Comparison of ENCODE assay signal across 12 cellular contexts in genomic region chr7:132666076-132666775, GRCh38.
DNase-seq lines count a peak whose midpoint lies in the region; ATAC-seq, FAIRE-seq and TF ChIP-seq lines count a peak whose summit lies in the region.
"Had no signal": no experiment of that assay in that cellular context is flagged by ENCODE, and none has a peak within 500 bp of the region (broad histone marks: within the 10 kb centered on the region; RNA-seq: fewer than 3 reads in every experiment).

No MANE protein-coding gene starts in this region.

- no peak for FAIRE-seq in pancreas (lab: Jason Lieb, UNC)
- FAIRE-seq: islet of Langerhans had no signal

- no peak for DNase-seq in activated T-cell treated with anti-CD3 and anti-CD28 coated beads, Interleukin-2, amount 50 U/mL, for 4 hours
- DNase-seq in activated T-cell treated with anti-CD3 and anti-CD28 coated beads, Interleukin-2, amount 50 U/mL, for 1 hour: no peak
- DNase-seq in PC-9 (peak in 1 of 2 experiments; percentile 20), cardiac fibroblast (ENCODE audit: low read depth in 2 of 2) (peak; percentile 6 to 33), pancreas (no peak), Karpas-422 (no peak), caudate nucleus (lab: John Stamatoyannopoulos, UW) (no peak)
- DNase-seq: endodermal cell had no signal

- H3K79me2 ChIP-seq in PC-9 (ENCODE audit: low read depth) (no peaks in the 10 kb centered on the region), Karpas-422 (ENCODE audit: low read length) (no peaks in the 10 kb centered on the region)
- H3K79me2 ChIP-seq: parathyroid adenoma had no signal

- peak; percentile 79 to 84 for ATAC-seq in activated T-cell treated with anti-CD3 and anti-CD28 coated beads, Interleukin-2, amount 50 U/mL, for 4 hours
- ATAC-seq in pancreas (peak in 3 of 4 donors; percentile 40 to 70 (median 59)), GM18519 (IDR thresholded peaks at IDR 0.05; ENCODE audit: low FRiP score, unreplicated experiment) (no peak)

- no peaks in the 10 kb centered on the region for H3F3A ChIP-seq in PC-9 (ENCODE audit: insufficient read depth, low read depth)

- no peaks in the 10 kb centered on the region for H3K36me3 ChIP-seq in PC-9 (ENCODE audit: low read depth)
- H3K36me3 ChIP-seq in pancreas: no peaks in the 10 kb centered on the region
- H3K36me3 ChIP-seq in Karpas-422 (ENCODE audit: insufficient read depth, low read length): no peaks in the 10 kb centered on the region
- H3K36me3 ChIP-seq: vagina had no signal

- no peak overlapping the region for H3K4me3 ChIP-seq in PC-9
- H3K4me3 ChIP-seq in cardiac fibroblast (replicated peaks in 1 of 2; ENCODE audit: low read depth in 2 of 2, low read length in 2 of 2): no peak overlapping the region
- H3K4me3 ChIP-seq in pancreas: no peak overlapping the region
- H3K4me3 ChIP-seq in Karpas-422 (ENCODE audit: low read length): no peak overlapping the region
- H3K4me3 ChIP-seq: vagina had no signal

- H3K4me3 Mint-ChIP-seq in activated T-cell treated with anti-CD3 and anti-CD28 coated beads, Interleukin-2, amount 50 U/mL, for 4 hours: peak overlapping the region; percentile 5
- H3K4me3 Mint-ChIP-seq: endodermal cell had no signal

- H3K36me3 Mint-ChIP-seq in activated T-cell treated with anti-CD3 and anti-CD28 coated beads, Interleukin-2, amount 50 U/mL, for 4 hours (ENCODE audit: insufficient read depth): no peaks in the 10 kb centered on the region

- H3K9ac ChIP-seq in Karpas-422 (ENCODE audit: low read length): no peak overlapping the region
- H3K9ac ChIP-seq: parathyroid adenoma had no signal

- peaks cover 3% of the 10 kb centered on the region for H3K9me3 Mint-ChIP-seq in activated T-cell treated with anti-CD3 and anti-CD28 coated beads, Interleukin-2, amount 50 U/mL, for 4 hours
- H3K9me3 Mint-ChIP-seq: endodermal cell had no signal

- peak overlapping the region; percentile 21 for H3K4me2 ChIP-seq in PC-9
- H3K4me2 ChIP-seq in Karpas-422 (ENCODE audit: low read depth, low read length, poor library complexity, severe bottlenecking): no peak overlapping the region

- H3K4me1 ChIP-seq in PC-9 (replicated peaks; ENCODE audit: insufficient read depth): no peaks in the 10 kb centered on the region
- no peaks in the 10 kb centered on the region for H3K4me1 ChIP-seq in pancreas
- H3K4me1 ChIP-seq in Karpas-422 (ENCODE audit: low read length): no peaks in the 10 kb centered on the region
- H3K4me1 ChIP-seq: parathyroid adenoma, vagina had no signal

- CTCF ChIA-PET in PC-9 (lab: Charles Lee): no interaction called here

- no TSS peak for BruUV-seq in PC-9 (replicated peaks; lab: Mats Ljungman, UMichigan)

- H3K9me2 ChIP-seq in PC-9 (ENCODE audit: insufficient read depth): no peaks in the 10 kb centered on the region
- H3K9me2 ChIP-seq in Karpas-422 (replicated peaks; ENCODE audit: insufficient read depth, low read length): 0 out of 2 replicates have a peak, but pooled peaks cover 3% of the 10 kb centered on the region

- WGBS in pancreas, 2 donors: 75 to 81% methylated on average over 3 of the region's 3 CpGs

- 0 out of 2 replicates have a peak, but pooled peaks cover 4% of the 10 kb centered on the region for H3K9me3 ChIP-seq in PC-9 (ENCODE audit: insufficient read depth, low read depth)
- no peaks in the 10 kb centered on the region for H3K9me3 ChIP-seq in pancreas
- no peaks in the 10 kb centered on the region for H3K9me3 ChIP-seq in Karpas-422 (ENCODE audit: low read length)
- H3K9me3 ChIP-seq: vagina had no signal

- H3K27ac ChIP-seq in PC-9 (no peak overlapping the region), pancreas (peak overlapping the region in 1 of 4 donors; percentile 35), Karpas-422 (ENCODE audit: low read length) (no peak overlapping the region), caudate nucleus (ENCODE audit: low read depth, low read length) (no peak overlapping the region)
- H3K27ac ChIP-seq: parathyroid adenoma, vagina had no signal

- H2AFZ ChIP-seq in PC-9 (no peak overlapping the region), Karpas-422 (ENCODE audit: low read length) (no peak overlapping the region)
- H2AFZ ChIP-seq: parathyroid adenoma had no signal

- H4K20me1 ChIP-seq in PC-9 (ENCODE audit: insufficient read depth) (no peaks in the 10 kb centered on the region), Karpas-422 (ENCODE audit: insufficient read depth, low read depth, low read length) (no peaks in the 10 kb centered on the region)

- H3K27me3 Mint-ChIP-seq in activated T-cell treated with anti-CD3 and anti-CD28 coated beads, Interleukin-2, amount 50 U/mL, for 4 hours (ENCODE audit: low read depth): no peaks in the 10 kb centered on the region

- peaks cover 12% of the 10 kb centered on the region for H3K4me1 Mint-ChIP-seq in activated T-cell treated with anti-CD3 and anti-CD28 coated beads, Interleukin-2, amount 50 U/mL, for 4 hours (ENCODE audit: low read depth)

- H3K27me3 ChIP-seq in PC-9 (ENCODE audit: insufficient read depth, low read depth) (peaks cover 17% of the 10 kb centered on the region; the same call in 1 of the 2 replicates), pancreas (no peaks in the 10 kb centered on the region), Karpas-422 (ENCODE audit: low read length) (no peaks in the 10 kb centered on the region)
- H3K27me3 ChIP-seq: vagina had no signal

- TF ChIP-seq CTCF in PC-9 (conservative IDR thresholded peaks at IDR 0.05) (no peak), cardiac fibroblast (IDR thresholded peaks at IDR 0.05; ENCODE audit: low read depth, low read length) (no peak), pancreas (IDR thresholded peaks at IDR 0.05) (no peak)

- POLR2A ChIA-PET in PC-9 (lab: Charles Lee; ENCODE audit: unreplicated experiment): no interaction called here

- intact Hi-C loops in PC-9 (cut with micrococcal nuclease; ENCODE audit: unreplicated experiment) (no loop called here), pancreas (cut with DNase I) (no loop called here)

Comparison
In these comparisons a context has a peak if more than half of its experiments do, and no peak if none do; other contexts are left out.
1. DNase-seq: peak in cardiac fibroblast (2 of 2); none in activated T-cell treated with anti-CD3 and anti-CD28 coated beads, Interleukin-2, amount 50 U/mL, for 4 hours (single experiment), activated T-cell treated with anti-CD3 and anti-CD28 coated beads, Interleukin-2, amount 50 U/mL, for 1 hour (single experiment), pancreas (0 of 6), Karpas-422 (single experiment) and caudate nucleus (0 of 61).